ENCODE assay signal across 1 cellular context in genomic region chr11:102288745-102289083, GRCh38.
TF ChIP-seq lines count a peak whose summit lies in the region.

No MANE protein-coding gene starts in this region.

TF ChIP-seq in GM23338, 12 proteins besides CTCF, POLR2A, EP300 and RAD21:
- TF ChIP-seq ZNF462 (CRISPR knock-in tag; IDR thresholded peaks at IDR 0.05): no peak
- no peak for TF ChIP-seq JUNB (IDR thresholded peaks at IDR 0.05; ENCODE audit: unreplicated experiment)
- no peak for TF ChIP-seq REST (IDR thresholded peaks at IDR 0.05; ENCODE audit: unreplicated experiment)
- TF ChIP-seq ZNF331 (CRISPR knock-in tag; IDR thresholded peaks at IDR 0.05; ENCODE audit: low read depth): no peak
- no peak for TF ChIP-seq NANOG (IDR thresholded peaks at IDR 0.05; ENCODE audit: borderline replicate concordance)
- no peak for TF ChIP-seq CREB1 (CRISPR knock-in tag; IDR thresholded peaks at IDR 0.05; ENCODE audit: low read depth)
- no peak for TF ChIP-seq ETS1 (IDR thresholded peaks at IDR 0.05)
- TF ChIP-seq EZH2 (IDR thresholded peaks at IDR 0.05; ENCODE audit: low read depth, unreplicated experiment): no peak
- no peak for TF ChIP-seq EZH2phosphoT487 (IDR thresholded peaks at IDR 0.05; ENCODE audit: unreplicated experiment)
- no peak for TF ChIP-seq POLR2AphosphoS5 (IDR thresholded peaks at IDR 0.05; ENCODE audit: low read depth)
